Comparison of ENCODE assay signal across 13 cellular contexts in the genomic region with DNA sequence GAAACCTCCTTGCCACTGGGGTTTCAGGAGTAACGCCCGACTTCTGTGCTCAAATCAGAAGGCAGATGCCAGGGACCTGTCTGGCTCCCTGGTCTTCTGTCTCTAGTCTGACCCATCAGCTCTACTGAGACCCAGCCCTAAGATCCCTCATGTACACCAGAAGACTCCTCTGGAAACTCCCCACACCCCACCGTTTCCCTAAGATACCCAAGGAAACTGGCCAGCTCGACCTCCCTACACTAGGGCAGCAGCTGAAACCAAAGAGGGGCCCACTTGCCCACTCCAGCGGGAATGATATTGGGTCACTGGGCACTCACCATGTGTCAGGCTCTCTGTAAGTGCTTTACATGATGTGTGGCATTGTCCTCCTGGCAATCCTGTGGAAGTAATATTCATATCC. TPM values are rescaled to one million over a fixed set of nuclear protein-coding genes. Genes with fewer than 3 reads are reported as not detected.
DNase-seq lines count a peak whose midpoint lies in the region; ATAC-seq, FAIRE-seq and TF ChIP-seq lines count a peak whose summit lies in the region.
"Had no signal": no experiment of that assay in that cellular context is flagged by ENCODE, and none has a peak within 500 bp of the region (broad histone marks: within the 10 kb centered on the region; RNA-seq: fewer than 3 reads in every experiment).

No MANE protein-coding gene starts in this region.

- POLR2A ChIA-PET in Caco-2 (lab: Charles Lee) = interaction anchor here (1.0 to 3.4 kb wide), 7 partner anchors 9 to 88 kb away, joined by 3 to 40 read pairs (median 6); partner anchors contain the start of genes CHTOP and S100A13

- peaks cover 60% of the 10 kb centered on the region for H3K4me1 Mint-ChIP-seq in Caco-2 (ENCODE audit: low read depth, unreplicated experiment)
- H3K4me1 Mint-ChIP-seq in astrocyte (ENCODE audit: low read depth, unreplicated experiment) = peaks cover 20% of the 10 kb centered on the region

- in situ Hi-C loops in gastrocnemius medialis (cut with MboI; ENCODE audit: low sequenced_read_pairs in 4 of 4) = no loop called here

- peak overlapping the region; percentile 74 for H3K4me3 Mint-ChIP-seq in Caco-2 (ENCODE audit: unreplicated experiment)
- no peak overlapping the region for H3K4me3 Mint-ChIP-seq in astrocyte (ENCODE audit: unreplicated experiment)
- H3K4me3 Mint-ChIP-seq: activated CD4-positive, alpha-beta memory T cell treated with anti-CD3 and anti-CD28 coated beads, Interleukin-2, amount 10 ng/mL, durations not matched to agents 7 days and 5 days; activated naive CD8-positive, alpha-beta T cell had no signal

- H3K9me3 ChIP-seq in Caco-2 = no peaks in the 10 kb centered on the region
- H3K9me3 ChIP-seq in astrocyte (ENCODE audit: insufficient read depth, low read depth, low read length) = no peaks in the 10 kb centered on the region
- no peaks in the 10 kb centered on the region for H3K9me3 ChIP-seq in keratinocyte (ENCODE audit: control insufficient read depth, low read depth, low read length)
- no peaks in the 10 kb centered on the region for H3K9me3 ChIP-seq in gastrocnemius medialis
- H3K9me3 ChIP-seq: BLaER1 treated with 17β-estradiol and CSF1 and Interleukin-3, amounts not matched to agents 10 nM and 100 nM had no signal

- H3K4me3 ChIP-seq in Caco-2 (ENCODE audit: low read depth, low read length) = peak overlapping the region; percentile 73
- no peak overlapping the region for H3K4me3 ChIP-seq in astrocyte (ENCODE audit: insufficient read depth, low read depth, low read length)
- peak overlapping the region; percentile 86 to 98 (median 90) for H3K4me3 ChIP-seq in keratinocyte (ENCODE audit: control insufficient read depth in 2 of 3, extremely low read depth in 1 of 3, insufficient read depth in 2 of 3, low read depth in 1 of 3, low read length in 3 of 3)
- H3K4me3 ChIP-seq in gastrocnemius medialis = peak overlapping the region in 3 of 4 donors; percentile 56 to 65 (median 58)
- H3K4me3 ChIP-seq: BLaER1 treated with 17β-estradiol and CSF1 and Interleukin-3, amounts not matched to agents 10 nM and 100 nM had no signal

- ATAC-seq in gastrocnemius medialis = no peak
- no peak for ATAC-seq in HG02759 (IDR thresholded peaks at IDR 0.05; ENCODE audit: unreplicated experiment)

- H3K27ac ChIP-seq in astrocyte (ENCODE audit: low read depth, low read length) (peak overlapping the region; percentile 89), keratinocyte (ENCODE audit: control insufficient read depth, insufficient read depth, low read length) (peak overlapping the region; percentile 98), gastrocnemius medialis (peak overlapping the region; percentile 82 to 88 (median 84))
- H3K27ac ChIP-seq: HL-60 had no signal

- DNase-seq in Caco-2 (no peak), astrocyte (ENCODE audit: low read depth) (no peak), keratinocyte (ENCODE audit: low read depth, low spot score) (no peak), gastrocnemius medialis (no peak), amygdala (lab: John Stamatoyannopoulos, UW) (no peak)
- no peak for DNase-seq in stimulated activated CD4-positive, alpha-beta T cell treated with anti-CD3 and anti-CD28 coated beads, Interleukin-1b, Interleukin-23, amount 100 ng/mL, for 48 hours
- no peak for DNase-seq in activated T-cell treated with anti-CD3 and anti-CD28 coated beads, Interleukin-2, amount 50 U/mL, for 1 hour
- DNase-seq: activated CD4-positive, alpha-beta memory T cell treated with anti-CD3 and anti-CD28 coated beads, Interleukin-2, amount 10 ng/mL, durations not matched to agents 7 days and 5 days; occipital lobe had no signal

- no peak for TF ChIP-seq POLR2A in gastrocnemius medialis (IDR thresholded peaks at IDR 0.05)

- no peaks in the 10 kb centered on the region for H3K27me3 ChIP-seq in Caco-2 (replicated peaks; ENCODE audit: control insufficient read depth, insufficient read depth, low read length)
- no peaks in the 10 kb centered on the region for H3K27me3 ChIP-seq in astrocyte (ENCODE audit: insufficient read depth, low read length)
- H3K27me3 ChIP-seq in keratinocyte (ENCODE audit: control insufficient read depth, extremely low read depth, insufficient read depth, low read length) = no peaks in the 10 kb centered on the region
- no peaks in the 10 kb centered on the region for H3K27me3 ChIP-seq in gastrocnemius medialis
- H3K27me3 ChIP-seq: BLaER1 treated with 17β-estradiol and CSF1 and Interleukin-3, amounts not matched to agents 10 nM and 100 nM had no signal

- CTCF ChIA-PET in Caco-2 (lab: Charles Lee) = interaction anchor here (1.3 to 3.6 kb wide), 6 partner anchors 14 to 102 kb away, joined by 6 to 41 read pairs (median 10); partner anchors contain the start of genes CHTOP and S100A13

- intact Hi-C loops in Caco-2 (cut with micrococcal nuclease; ENCODE audit: unreplicated experiment) (loop anchor here (2.0 kb wide), 2 partner anchors 13 to 15 kb away; partner anchors contain the start of gene S100A13), gastrocnemius medialis (cut with DNase I; ENCODE audit: low total_unique reads) (loop anchor here (5.0 kb wide), 1 partner anchor 784 kb away; no protein-coding TSS in a partner anchor)

- no peaks in the 10 kb centered on the region for H3K9me1 ChIP-seq in keratinocyte (ENCODE audit: control insufficient read depth, extremely low read depth, insufficient read depth, low read length)

- H3K4me1 ChIP-seq in Caco-2 = peaks cover 58% of the 10 kb centered on the region
- H3K4me1 ChIP-seq in astrocyte (ENCODE audit: insufficient read depth, low read length) = peaks cover 38% of the 10 kb centered on the region
- H3K4me1 ChIP-seq in keratinocyte (ENCODE audit: control insufficient read depth, extremely low read depth, insufficient read depth, low read length) = peaks cover 50% of the 10 kb centered on the region
- peaks cover 21 to 29% of the 10 kb centered on the region in 2 donors for H3K4me1 ChIP-seq in gastrocnemius medialis

- H3K36me3 Mint-ChIP-seq in Caco-2 (ENCODE audit: insufficient read depth, unreplicated experiment) (peaks cover 83% of the 10 kb centered on the region), astrocyte (ENCODE audit: low read depth, unreplicated experiment) (peaks cover 4% of the 10 kb centered on the region)
- H3K36me3 Mint-ChIP-seq: activated naive CD8-positive, alpha-beta T cell had no signal

- H3K36me3 ChIP-seq in Caco-2 (ENCODE audit: control insufficient read depth, insufficient read depth, low read length) = peaks cover 3% of the 10 kb centered on the region; the same call in 1 of the 2 replicates
- H3K36me3 ChIP-seq in astrocyte (ENCODE audit: insufficient read depth, low read length) = no peaks in the 10 kb centered on the region
- peaks cover 7 to 40% of the 10 kb centered on the region in 2 experiments for H3K36me3 ChIP-seq in keratinocyte (ENCODE audit: control insufficient read depth in 2 of 2, extremely low read depth in 1 of 2, insufficient read depth in 2 of 2, low read length in 2 of 2)
- H3K36me3 ChIP-seq in gastrocnemius medialis = peaks cover 0 to 2% of the 10 kb centered on the region in 2 donors

- H3K27me3 Mint-ChIP-seq in Caco-2 (ENCODE audit: insufficient read depth, unreplicated experiment) (no peaks in the 10 kb centered on the region), astrocyte (ENCODE audit: low read depth, unreplicated experiment) (no peaks in the 10 kb centered on the region)
- H3K27me3 Mint-ChIP-seq: activated CD4-positive, alpha-beta memory T cell treated with anti-CD3 and anti-CD28 coated beads, Interleukin-2, amount 10 ng/mL, durations not matched to agents 7 days and 5 days; activated naive CD8-positive, alpha-beta T cell had no signal

- peak overlapping the region; percentile 87 for H3K4me2 ChIP-seq in astrocyte (ENCODE audit: low read length)
- peak overlapping the region; percentile 98 for H3K4me2 ChIP-seq in keratinocyte (ENCODE audit: control insufficient read depth, extremely low read depth, insufficient read depth, low read depth, low read length)

- no peak for TF ChIP-seq CTCF in Caco-2 (IDR thresholded peaks at IDR 0.05; ENCODE audit: insufficient read depth in 1 of 2, low read depth in 1 of 2, low read length in 1 of 2, severe bottlenecking in 1 of 2, unreplicated experiment in 1 of 2)
- TF ChIP-seq CTCF in astrocyte (IDR thresholded peaks at IDR 0.05; ENCODE audit: insufficient read depth, low read depth, low read length) = no peak
- no peak for TF ChIP-seq CTCF in keratinocyte (optimal IDR thresholded peaks at IDR 0.05 in 1 of 3, IDR thresholded peaks at IDR 0.05 in 1 of 3, conservative IDR thresholded peaks at IDR 0.05 in 1 of 3; ENCODE audit: extremely low read depth in 1 of 3, insufficient read depth in 2 of 3, low read length in 3 of 3)
- no peak for TF ChIP-seq CTCF in gastrocnemius medialis (IDR thresholded peaks at IDR 0.05 in 4 of 5, conservative IDR thresholded peaks at IDR 0.05 in 1 of 5)

- BruUV-seq in Caco-2 (replicated peaks; lab: Mats Ljungman, UMichigan) = TSS peak; percentile 29

- H3K27ac Mint-ChIP-seq in Caco-2 (ENCODE audit: unreplicated experiment) (peak overlapping the region; percentile 56), astrocyte (ENCODE audit: unreplicated experiment) (no peak overlapping the region)
- H3K27ac Mint-ChIP-seq: activated CD4-positive, alpha-beta memory T cell treated with anti-CD3 and anti-CD28 coated beads, Interleukin-2, amount 10 ng/mL, durations not matched to agents 7 days and 5 days; activated naive CD8-positive, alpha-beta T cell had no signal

- H4K20me1 ChIP-seq in astrocyte (ENCODE audit: insufficient read depth, low read length) (peaks cover 7% of the 10 kb centered on the region), keratinocyte (ENCODE audit: control insufficient read depth, extremely low read depth, insufficient read depth, low read length) (peaks cover 3% of the 10 kb centered on the region)
- H4K20me1 ChIP-seq: BLaER1 treated with 17β-estradiol and CSF1 and Interleukin-3, amounts not matched to agents 10 nM and 100 nM had no signal

- peak overlapping the region; percentile 98 for H3K9ac ChIP-seq in astrocyte (ENCODE audit: low read length)
- peak overlapping the region; percentile 99 for H3K9ac ChIP-seq in keratinocyte (ENCODE audit: control insufficient read depth, extremely low read depth, insufficient read depth, low read length)

- H2AFZ ChIP-seq in astrocyte (ENCODE audit: low read depth, low read length) (no peak overlapping the region), keratinocyte (ENCODE audit: control insufficient read depth, low read length) (no peak overlapping the region)

- H3K79me2 ChIP-seq in astrocyte (ENCODE audit: insufficient read depth, low read length) (peaks cover 51% of the 10 kb centered on the region), keratinocyte (ENCODE audit: control insufficient read depth, insufficient read depth, low read length) (peaks cover 64% of the 10 kb centered on the region)

- dilution Hi-C loops in keratinocyte (cut with MboI; ENCODE audit: extremely low pct_ligation_motif_present, low sequenced_read_pairs) = no loop called here

- no peaks in the 10 kb centered on the region for H3K9me3 Mint-ChIP-seq in Caco-2 (ENCODE audit: unreplicated experiment)
- H3K9me3 Mint-ChIP-seq in astrocyte (ENCODE audit: unreplicated experiment) = no peaks in the 10 kb centered on the region
- H3K9me3 Mint-ChIP-seq: activated CD4-positive, alpha-beta memory T cell treated with anti-CD3 and anti-CD28 coated beads, Interleukin-2, amount 10 ng/mL, durations not matched to agents 7 days and 5 days had no signal

- FAIRE-seq in astrocyte (lab: Jason Lieb, UNC) (no peak), keratinocyte (lab: Jason Lieb, UNC) (peak; percentile 13)

RNA-seq across cellular contexts. Expression of gene S100A16, which starts 0.5 kb away (rescaled TPM):
- total RNA-seq in Caco-2 (2022) = 220 and 243 TPM in 2 replicates
- 48.8 and 54.4 TPM in 2 replicates for total RNA-seq in astrocyte
- polyA plus RNA-seq in keratinocyte = 1,620 to 2,357 TPM (median 2,299 TPM) in 3 replicates
- 478 TPM for polyA plus RNA-seq in keratinocyte (2011; ENCODE audit: low read depth)
- polyA plus RNA-seq in keratinocyte (2011; cell fraction: cytosol; rRNA removed) = 1,853 and 2,422 TPM in 2 replicates
- 641 and 719 TPM in 2 replicates for polyA plus RNA-seq in keratinocyte (2011; cell fraction: nucleus; rRNA removed)
- 1,429 and 1,473 TPM in 2 replicates for polyA plus RNA-seq in keratinocyte (2012; ENCODE audit: low replicate concordance)
- 883 to 1,336 TPM (median 1,077 TPM) in 3 replicates for polyA minus RNA-seq in keratinocyte
- polyA minus RNA-seq in keratinocyte (2011; cell fraction: cytosol; rRNA and poly(A)+ RNA removed) = 1,097 TPM
- polyA minus RNA-seq in keratinocyte (2011; cell fraction: nucleus; rRNA and poly(A)+ RNA removed) = 264 and 275 TPM in 2 replicates
- 10 to 100 TPM; 21.5 to 52.1 (median 40.7) TPM for total RNA-seq in gastrocnemius medialis
- total RNA-seq: activated CD4-positive, alpha-beta memory T cell treated with anti-CD3 and anti-CD28 coated beads, Interleukin-2, amount 10 ng/mL, durations not matched to agents 7 days and 5 days had no signal

RNA-seq across cellular contexts. Expression of gene S100A14, which starts 2.7 kb away (rescaled TPM):
- total RNA-seq in Caco-2 (2022) (510 and 624 TPM in 2 replicates), astrocyte (0.38 and 0.57 TPM in 2 replicates), gastrocnemius medialis (1 to 10 TPM in 1 of 4 donors, not detected in 3; 1.8 TPM)
- 1,249 to 1,646 TPM (median 1,394 TPM) in 3 replicates for polyA plus RNA-seq in keratinocyte
- polyA plus RNA-seq in keratinocyte (2011; ENCODE audit: low read depth) = 1,951 TPM
- polyA plus RNA-seq in keratinocyte (2011; cell fraction: cytosol; rRNA removed) = 1,566 and 1,644 TPM in 2 replicates
- 614 and 760 TPM in 2 replicates for polyA plus RNA-seq in keratinocyte (2011; cell fraction: nucleus; rRNA removed)
- polyA plus RNA-seq in keratinocyte (2012; ENCODE audit: low replicate concordance) = 1,389 and 1,858 TPM in 2 replicates
- polyA minus RNA-seq in keratinocyte = 691 to 1,029 TPM (median 755 TPM) in 3 replicates
- polyA minus RNA-seq in keratinocyte (2011; cell fraction: cytosol; rRNA and poly(A)+ RNA removed) = 520 TPM
- polyA minus RNA-seq in keratinocyte (2011; cell fraction: nucleus; rRNA and poly(A)+ RNA removed) = 81.8 and 131 TPM in 2 replicates
- total RNA-seq: activated CD4-positive, alpha-beta memory T cell treated with anti-CD3 and anti-CD28 coated beads, Interleukin-2, amount 10 ng/mL, durations not matched to agents 7 days and 5 days had no signal

RNA-seq across cellular contexts. Expression of gene S100A13, which starts 13.9 kb away (rescaled TPM):
- total RNA-seq in Caco-2 (2022) (198 and 238 TPM in 2 replicates), astrocyte (134 and 172 TPM in 2 replicates), gastrocnemius medialis (100 to 1,000 TPM; 113 to 237 (median 159) TPM)
- polyA plus RNA-seq in keratinocyte = 215 to 276 TPM (median 228 TPM) in 3 replicates
- polyA plus RNA-seq in keratinocyte (2011; ENCODE audit: low read depth) = 23.1 TPM
- polyA plus RNA-seq in keratinocyte (2011; cell fraction: cytosol; rRNA removed) = 196 and 254 TPM in 2 replicates
- 79.2 and 99.1 TPM in 2 replicates for polyA plus RNA-seq in keratinocyte (2011; cell fraction: nucleus; rRNA removed)
- polyA plus RNA-seq in keratinocyte (2012; ENCODE audit: low replicate concordance) = 67.0 and 191 TPM in 2 replicates
- polyA minus RNA-seq in keratinocyte = 66.1 to 141 TPM (median 117 TPM) in 3 replicates
- 64.7 TPM for polyA minus RNA-seq in keratinocyte (2011; cell fraction: cytosol; rRNA and poly(A)+ RNA removed)
- 10.3 and 13.6 TPM in 2 replicates for polyA minus RNA-seq in keratinocyte (2011; cell fraction: nucleus; rRNA and poly(A)+ RNA removed)

RNA-seq across cellular contexts. Expression of gene S100A1, which starts 14.8 kb away (rescaled TPM):
- total RNA-seq in Caco-2 (2022) = 12.6 and 18.1 TPM in 2 replicates
- 1.7 and 4.1 TPM in 2 replicates for total RNA-seq in astrocyte
- polyA plus RNA-seq in keratinocyte = 0.12 to 0.15 TPM in 2 of 3 replicates, not detected in the other
- polyA plus RNA-seq in keratinocyte (2011; ENCODE audit: low read depth) = 1.3 TPM
- 0.27 TPM in 1 of 2 replicates, not detected in the other for polyA plus RNA-seq in keratinocyte (2011; cell fraction: cytosol; rRNA removed)
- polyA plus RNA-seq in keratinocyte (2011; cell fraction: nucleus; rRNA removed) = not detected in 2 replicates
- polyA plus RNA-seq in keratinocyte (2012; ENCODE audit: low replicate concordance) = 1.1 and 1.4 TPM in 2 replicates
- polyA minus RNA-seq in keratinocyte = not detected in 3 replicates
- not detected for polyA minus RNA-seq in keratinocyte (2011; cell fraction: cytosol; rRNA and poly(A)+ RNA removed)
- polyA minus RNA-seq in keratinocyte (2011; cell fraction: nucleus; rRNA and poly(A)+ RNA removed) = not detected in 2 replicates
- 100 to 1,000 TPM; 390 to 932 (median 616) TPM for total RNA-seq in gastrocnemius medialis
- total RNA-seq: activated CD4-positive, alpha-beta memory T cell treated with anti-CD3 and anti-CD28 coated beads, Interleukin-2, amount 10 ng/mL, durations not matched to agents 7 days and 5 days had no signal

RNA-seq across cellular contexts. Expression of gene CHTOP, which starts 20.5 kb away (rescaled TPM):
- total RNA-seq in Caco-2 (2022) (85.1 and 90.6 TPM in 2 replicates), astrocyte (46.7 and 56.4 TPM in 2 replicates), gastrocnemius medialis (10 to 100 TPM; 49.5 to 73.4 (median 59.1) TPM)
- polyA plus RNA-seq in keratinocyte = 46.7 to 68.6 TPM (median 56.0 TPM) in 3 replicates
- 23.4 TPM for polyA plus RNA-seq in keratinocyte (2011; ENCODE audit: low read depth)
- polyA plus RNA-seq in keratinocyte (2011; cell fraction: cytosol; rRNA removed) = 32.9 and 40.8 TPM in 2 replicates
- polyA plus RNA-seq in keratinocyte (2011; cell fraction: nucleus; rRNA removed) = 66.9 and 80.9 TPM in 2 replicates
- polyA plus RNA-seq in keratinocyte (2012; ENCODE audit: low replicate concordance) = 52.9 and 54.0 TPM in 2 replicates
- polyA minus RNA-seq in keratinocyte = 12.4 to 35.9 TPM (median 23.4 TPM) in 3 replicates
- polyA minus RNA-seq in keratinocyte (2011; cell fraction: cytosol; rRNA and poly(A)+ RNA removed) = 35.3 TPM
- polyA minus RNA-seq in keratinocyte (2011; cell fraction: nucleus; rRNA and poly(A)+ RNA removed) = 22.9 and 31.6 TPM in 2 replicates

Comparison
In these comparisons a context has a peak if more than half of its experiments do, and no peak if none do; other contexts are left out.
1. RNA of gene S100A14, which starts 2.7 kb away (total RNA-seq): 510 to 624 TPM in Caco-2; 0.38 to 0.57 TPM in astrocyte and 1.8 TPM in gastrocnemius medialis; every median in the first group is over 100 times any median in the second.
2. Peak in every context shown above with its lines, with median percentiles within 50 percentile points of each other: H3K27ac ChIP-seq.